ENCODE assay signal across 21 cellular contexts in the genomic region with DNA sequence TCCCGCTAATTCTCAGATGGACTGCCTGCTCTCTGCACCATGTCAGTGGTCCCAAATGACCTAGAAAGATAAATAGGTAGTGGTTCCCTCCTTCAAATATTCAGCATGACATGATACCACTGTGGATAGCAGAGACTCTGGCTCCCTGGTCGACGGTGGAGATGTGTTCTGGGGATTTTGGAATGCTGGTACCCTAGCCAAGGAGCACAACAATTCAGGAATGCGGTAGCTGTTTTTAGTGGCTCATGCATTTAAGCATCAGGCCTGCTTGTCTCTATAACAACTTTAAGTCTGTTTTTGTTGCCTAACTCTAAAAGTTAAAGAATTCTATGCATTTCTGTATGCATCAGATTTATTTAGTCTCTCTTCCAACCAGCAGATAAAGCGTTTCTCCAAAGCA.
"Had no signal": no experiment of that assay in that cellular context is flagged by ENCODE, and none has a peak within 500 bp of the region (broad histone marks: within the 10 kb centered on the region; RNA-seq: fewer than 3 reads in every experiment).

No MANE protein-coding gene starts in this region.

- H3K4me3 Mint-ChIP-seq: endodermal cell, immature natural killer cell, memory B cell, mesothelial cell of epicardium, natural killer cell had no signal

- H3K36me3 Mint-ChIP-seq: immature natural killer cell, memory B cell, mesothelial cell of epicardium, natural killer cell had no signal

- H3K4me1 ChIP-seq: left lung, lower lobe of right lung, pancreas, upper lobe of right lung had no signal

- H3K4me3 ChIP-seq: coronary artery, left lung, lower lobe of right lung, pancreas, smooth muscle cell, suprapubic skin, tibial nerve, upper lobe of right lung had no signal

- FAIRE-seq: pancreas had no signal

- H3K27me3 Mint-ChIP-seq: progenitor cell of endocrine pancreas had no signal

- DNase-seq: effector CD4-positive, alpha-beta T cell; endodermal cell; foreskin keratinocyte; immature natural killer cell; left lung; lower lobe of right lung; natural killer cell; occipital lobe; pancreas; right cardiac atrium; stimulated activated CD4-positive, alpha-beta T cell treated with anti-CD3 and anti-CD28 coated beads, Interleukin-2, amount 100 ng/mL, for 48 hours; stimulated activated naive CD8-positive, alpha-beta T cell treated with anti-CD3 and anti-CD28 coated beads, Interleukin-15, Interleukin-2, amounts not matched to agents 100 U/mL and 50 U/mL, for 24 hours; upper lobe of right lung had no signal

- H3K36me3 ChIP-seq: left lung, lower lobe of right lung, pancreas, suprapubic skin, tibial nerve, upper lobe of right lung had no signal

- H3K4me1 Mint-ChIP-seq: endodermal cell, immature natural killer cell, memory B cell, natural killer cell had no signal

- H3K4me2 ChIP-seq: smooth muscle cell had no signal

- H3K27ac Mint-ChIP-seq: endodermal cell, immature natural killer cell, memory B cell, mesothelial cell of epicardium, natural killer cell, progenitor cell of endocrine pancreas had no signal

- H3K27me3 ChIP-seq: foreskin keratinocyte, left lung, pancreas, suprapubic skin, tibial nerve, upper lobe of right lung had no signal

- H3K9me3 ChIP-seq: left lung, lower lobe of right lung, pancreas, suprapubic skin, tibial nerve, upper lobe of right lung had no signal

- ATAC-seq: esophagus mucosa; foreskin keratinocyte; left lung; lower lobe of right lung; natural killer cell; pancreas; right cardiac atrium; stimulated activated naive CD8-positive, alpha-beta T cell treated with anti-CD3 and anti-CD28 coated beads, Interleukin-15, Interleukin-2, amounts not matched to agents 100 U/mL and 50 U/mL, for 24 hours; upper lobe of right lung had no signal

- H3K27ac ChIP-seq: foreskin keratinocyte, left lung, lower lobe of right lung, pancreas, suprapubic skin, tibial nerve, upper lobe of right lung had no signal

- H3K9me3 Mint-ChIP-seq: endodermal cell had no signal
